Comparison of ENCODE assay signal across 11 cellular contexts in genomic region chr1:167276969-167277368, GRCh38.
DNase-seq lines count a peak whose midpoint lies in the region; ATAC-seq lines count a peak whose summit lies in the region.
"Had no signal": no experiment of that assay in that cellular context is flagged by ENCODE, and none has a peak within 500 bp of the region (broad histone marks: within the 10 kb centered on the region; RNA-seq: fewer than 3 reads in every experiment).

No MANE protein-coding gene starts in this region.

- H3K27ac Mint-ChIP-seq in T-helper 1 cell treated with Interleukin-12 subunit alpha and Interleukin-12 subunit beta and Interleukin-4 antibody, amounts not matched to agents 30 μg/mL and 1 μg/mL, for 36 hours, result peak overlapping the region; percentile 61
- H3K27ac Mint-ChIP-seq in stimulated activated effector memory CD8-positive, alpha-beta T cell treated with anti-CD3 and anti-CD28 coated beads, Interleukin-12 subunit alpha, Interleukin-12 subunit beta, amount 100 ng/mL, for 72 hours, result peak overlapping the region; percentile 68
- H3K27ac Mint-ChIP-seq: nephron had no signal

- DNase-seq in T-helper 1 cell (no peak), NCI-H748 treated with DMSO at 0.1 percent for 48 hours (lab: John Stamatoyannopoulos, UW) (no peak), NCI-H1092 (lab: John Stamatoyannopoulos, UW) (no peak)
- DNase-seq in stimulated activated effector memory CD8-positive, alpha-beta T cell treated with anti-CD3 and anti-CD28 coated beads, Interleukin-12 subunit alpha, Interleukin-12 subunit beta, amount 100 ng/mL, for 72 hours (ENCODE audit: low spot score in 2 of 2), result no peak
- DNase-seq: GOT3, NCI-H526 treated with DMSO at 0.1 percent for 48 hours had no signal

- H3K9me3 Mint-ChIP-seq in T-helper 1 cell treated with Interleukin-12 subunit alpha and Interleukin-12 subunit beta and Interleukin-4 antibody, amounts not matched to agents 30 μg/mL and 1 μg/mL, for 36 hours, result no peaks in the 10 kb centered on the region
- H3K9me3 Mint-ChIP-seq in stimulated activated effector memory CD8-positive, alpha-beta T cell treated with anti-CD3 and anti-CD28 coated beads, Interleukin-12 subunit alpha, Interleukin-12 subunit beta, amount 100 ng/mL, for 72 hours, result no peaks in the 10 kb centered on the region
- H3K9me3 Mint-ChIP-seq: nephron had no signal

- no peak overlapping the region for H3K4me3 Mint-ChIP-seq in T-helper 1 cell treated with Interleukin-12 subunit alpha and Interleukin-12 subunit beta and Interleukin-4 antibody, amounts not matched to agents 30 μg/mL and 1 μg/mL, for 36 hours
- peak overlapping the region; percentile 32 for H3K4me3 Mint-ChIP-seq in stimulated activated effector memory CD8-positive, alpha-beta T cell treated with anti-CD3 and anti-CD28 coated beads, Interleukin-12 subunit alpha, Interleukin-12 subunit beta, amount 100 ng/mL, for 72 hours
- H3K4me3 Mint-ChIP-seq: nephron had no signal

- H3K36me3 Mint-ChIP-seq in T-helper 1 cell treated with Interleukin-12 subunit alpha and Interleukin-12 subunit beta and Interleukin-4 antibody, amounts not matched to agents 30 μg/mL and 1 μg/mL, for 36 hours (ENCODE audit: low read depth), result no peaks in the 10 kb centered on the region
- H3K36me3 Mint-ChIP-seq in stimulated activated effector memory CD8-positive, alpha-beta T cell treated with anti-CD3 and anti-CD28 coated beads, Interleukin-12 subunit alpha, Interleukin-12 subunit beta, amount 100 ng/mL, for 72 hours, result no peaks in the 10 kb centered on the region

- H3K27me3 Mint-ChIP-seq in T-helper 1 cell treated with Interleukin-12 subunit alpha and Interleukin-12 subunit beta and Interleukin-4 antibody, amounts not matched to agents 30 μg/mL and 1 μg/mL, for 36 hours (ENCODE audit: low read depth), result no peaks in the 10 kb centered on the region

- ATAC-seq in GM21737 (IDR thresholded peaks at IDR 0.05; ENCODE audit: unreplicated experiment) (peak; percentile 89), HG03378 (IDR thresholded peaks at IDR 0.05; ENCODE audit: unreplicated experiment) (peak; percentile 89), HG03571 (IDR thresholded peaks at IDR 0.05; ENCODE audit: unreplicated experiment) (no peak)
- peak; percentile 74 for ATAC-seq in stimulated activated effector memory CD8-positive, alpha-beta T cell treated with anti-CD3 and anti-CD28 coated beads, Interleukin-12 subunit alpha, Interleukin-12 subunit beta, amount 100 ng/mL, for 72 hours

- peaks cover 20% of the 10 kb centered on the region for H3K4me1 Mint-ChIP-seq in T-helper 1 cell treated with Interleukin-12 subunit alpha and Interleukin-12 subunit beta and Interleukin-4 antibody, amounts not matched to agents 30 μg/mL and 1 μg/mL, for 36 hours (ENCODE audit: low read depth)
- peaks cover 30% of the 10 kb centered on the region for H3K4me1 Mint-ChIP-seq in stimulated activated effector memory CD8-positive, alpha-beta T cell treated with anti-CD3 and anti-CD28 coated beads, Interleukin-12 subunit alpha, Interleukin-12 subunit beta, amount 100 ng/mL, for 72 hours
